ENCODE assay signal across 8 cellular contexts in genomic region chr19:39327990-39328705, GRCh38. TPM values are rescaled to one million over a fixed set of nuclear protein-coding genes. Genes with fewer than 3 reads are reported as not detected.
DNase-seq lines count a peak whose midpoint lies in the region; ATAC-seq, FAIRE-seq and TF ChIP-seq lines count a peak whose summit lies in the region.

No MANE protein-coding gene starts in this region.

- peak; percentile 77 for FAIRE-seq in G401.6 (lab: Jason Lieb, UNC)

- TF ChIP-seq CTCF in left ventricle myocardium inferior (IDR thresholded peaks at IDR 0.05; ENCODE audit: borderline replicate concordance), result peak; percentile 95

- H3K27me3 Mint-ChIP-seq in T-helper 1 cell treated with Interleukin-12 subunit alpha and Interleukin-12 subunit beta and Interleukin-4 antibody, amounts not matched to agents 30 μg/mL and 1 μg/mL, for 36 hours (ENCODE audit: low read depth), result no peaks in the 10 kb centered on the region

- H3K36me3 Mint-ChIP-seq in T-helper 1 cell treated with Interleukin-12 subunit alpha and Interleukin-12 subunit beta and Interleukin-4 antibody, amounts not matched to agents 30 μg/mL and 1 μg/mL, for 36 hours (ENCODE audit: low read depth), result peaks cover 31% of the 10 kb centered on the region

- ATAC-seq in HG02610 (IDR thresholded peaks at IDR 0.05; ENCODE audit: unreplicated experiment) (no peak), GM19324 (IDR thresholded peaks at IDR 0.05; ENCODE audit: low FRiP score, unreplicated experiment) (no peak)

- peaks cover 18% of the 10 kb centered on the region for H3K4me1 Mint-ChIP-seq in T-helper 1 cell treated with Interleukin-12 subunit alpha and Interleukin-12 subunit beta and Interleukin-4 antibody, amounts not matched to agents 30 μg/mL and 1 μg/mL, for 36 hours (ENCODE audit: low read depth)

- H3K9me3 ChIP-seq in adipocyte (ENCODE audit: control insufficient read depth, low read length) (no peaks in the 10 kb centered on the region), left ventricle myocardium inferior (replicated peaks) (no peaks in the 10 kb centered on the region)

- intact Hi-C loops in left ventricle myocardium inferior (cut with micrococcal nuclease), result loop anchor here (5.0 kb wide), 2 partner anchors 206 to 221 kb away; no protein-coding TSS in a partner anchor

- H3K4me1 ChIP-seq in adipocyte (ENCODE audit: control insufficient read depth, insufficient read depth, low read length), result no peaks in the 10 kb centered on the region
- peaks cover 4% of the 10 kb centered on the region for H3K4me1 ChIP-seq in left ventricle myocardium inferior

- peak overlapping the region; percentile 69 for H3K27ac Mint-ChIP-seq in T-helper 1 cell treated with Interleukin-12 subunit alpha and Interleukin-12 subunit beta and Interleukin-4 antibody, amounts not matched to agents 30 μg/mL and 1 μg/mL, for 36 hours

- H3K4me3 ChIP-seq in adipocyte (ENCODE audit: low read length) (no peak overlapping the region), left ventricle myocardium inferior (no peak overlapping the region)

- H3K4me3 Mint-ChIP-seq in T-helper 1 cell treated with Interleukin-12 subunit alpha and Interleukin-12 subunit beta and Interleukin-4 antibody, amounts not matched to agents 30 μg/mL and 1 μg/mL, for 36 hours, result no peak overlapping the region

- H3K27ac ChIP-seq in left ventricle myocardium inferior (replicated peaks), result no peak overlapping the region

- DNase-seq in NAMALWA (ENCODE audit: low spot score) (peak; percentile 77), adipocyte (ENCODE audit: low read depth) (peak; percentile 95), left ventricle myocardium inferior (peak; percentile 82), renal cortical epithelial cell (ENCODE audit: low read depth) (peak; percentile 19)

- H3K9me3 Mint-ChIP-seq in T-helper 1 cell treated with Interleukin-12 subunit alpha and Interleukin-12 subunit beta and Interleukin-4 antibody, amounts not matched to agents 30 μg/mL and 1 μg/mL, for 36 hours, result no peaks in the 10 kb centered on the region

- H3K36me3 ChIP-seq in adipocyte (ENCODE audit: control insufficient read depth, insufficient read depth, low read length, severe bottlenecking) (no peaks in the 10 kb centered on the region), left ventricle myocardium inferior (no peaks in the 10 kb centered on the region)

- no peak overlapping the region for H3K9ac ChIP-seq in adipocyte (ENCODE audit: low read length)

- peaks cover 4% of the 10 kb centered on the region for H3K27me3 ChIP-seq in adipocyte (replicated peaks; ENCODE audit: control insufficient read depth, insufficient read depth, low read length)
- peaks cover 5% of the 10 kb centered on the region for H3K27me3 ChIP-seq in left ventricle myocardium inferior (ENCODE audit: low read depth)

RNA-seq across cellular contexts. Expression of gene LRFN1, which starts 7.5 kb away (rescaled TPM):
- total RNA-seq in left ventricle myocardium inferior (0.08 TPM), renal cortical epithelial cell (0.15 TPM in 1 of 2 replicates, not detected in the other)

RNA-seq across cellular contexts. Expression of gene GMFG, which starts 7.7 kb away (rescaled TPM):
- total RNA-seq in left ventricle myocardium inferior (15.6 TPM), renal cortical epithelial cell (not detected in 2 replicates)

RNA-seq across cellular contexts. Expression of gene SAMD4B, which starts 14.1 kb away (rescaled TPM):
- total RNA-seq in left ventricle myocardium inferior, result 47.9 TPM
- 20.1 and 100 TPM in 2 replicates for total RNA-seq in renal cortical epithelial cell

RNA-seq across cellular contexts. Expression of gene IFNL1, which starts 31.9 kb away (rescaled TPM):
- total RNA-seq in left ventricle myocardium inferior (not detected), renal cortical epithelial cell (not detected in 2 replicates)

RNA-seq across cellular contexts. Expression of gene IFNL2, which starts 60.0 kb away (rescaled TPM):
- not detected for total RNA-seq in left ventricle myocardium inferior
- not detected in 2 replicates for total RNA-seq in renal cortical epithelial cell

Comparison
In these comparisons a context has a peak if more than half of its experiments do, and no peak if none do; other contexts are left out.
1. DNase-seq: peak in every context shown above with its lines; median percentile 95 in adipocyte; 82 in left ventricle myocardium inferior; 77 in NAMALWA; 19 in renal cortical epithelial cell.
2. RNA of gene GMFG, which starts 7.7 kb away (total RNA-seq): 15.6 TPM in left ventricle myocardium inferior (single experiment); not detected in renal cortical epithelial cell; every median in the first group is over 10 times any median in the second.